Comparison of ENCODE assay signal across 21 cellular contexts in genomic region chr2:215760526-215760925, GRCh38.
DNase-seq lines count a peak whose midpoint lies in the region; ATAC-seq, FAIRE-seq and TF ChIP-seq lines count a peak whose summit lies in the region.
"Had no signal": no experiment of that assay in that cellular context is flagged by ENCODE, and none has a peak within 500 bp of the region (broad histone marks: within the 10 kb centered on the region; RNA-seq: fewer than 3 reads in every experiment).

No MANE protein-coding gene starts in this region.

- TF ChIP-seq POLR2A in K562 (conservative IDR thresholded peaks at IDR 0.05), result no peak
- TF ChIP-seq POLR2A in lower leg skin (IDR thresholded peaks at IDR 0.05), result no peak

- peaks cover 5% of the 10 kb centered on the region for H3K9me3 Mint-ChIP-seq in activated naive CD8-positive, alpha-beta T cell treated with anti-CD3 and anti-CD28 coated beads, Interleukin-2, amount 50 U/mL, for 24 hours
- peaks cover 2% of the 10 kb centered on the region for H3K9me3 Mint-ChIP-seq in activated naive CD8-positive, alpha-beta T cell treated with anti-CD3 and anti-CD28 coated beads for 36 hours

- H3K9me3 ChIP-seq in K562 (replicated peaks; ENCODE audit: control insufficient read depth, insufficient read depth, low read depth, low read length) (no peaks in the 10 kb centered on the region), smooth muscle cell (replicated peaks; ENCODE audit: low read depth) (no peaks in the 10 kb centered on the region), upper lobe of right lung (no peaks in the 10 kb centered on the region)
- H3K9me3 ChIP-seq: A549 had no signal

- peak overlapping the region; percentile 15 for H3K27ac Mint-ChIP-seq in activated naive CD8-positive, alpha-beta T cell treated with anti-CD3 and anti-CD28 coated beads, Interleukin-2, amount 50 U/mL, for 24 hours
- no peak overlapping the region for H3K27ac Mint-ChIP-seq in activated naive CD8-positive, alpha-beta T cell treated with anti-CD3 and anti-CD28 coated beads for 36 hours

- peaks cover 0 to 2% of the 10 kb centered on the region in 2 experiments; a peak in 2 of 5 replicates for H3K4me1 ChIP-seq in K562 (replicated peaks in 1 of 2; ENCODE audit: control insufficient read depth in 2 of 2, insufficient read depth in 2 of 2, low read length in 2 of 2)
- no peaks in the 10 kb centered on the region for H3K4me1 ChIP-seq in smooth muscle cell (ENCODE audit: low read depth)
- no peaks in the 10 kb centered on the region for H3K4me1 ChIP-seq in upper lobe of right lung
- H3K4me1 ChIP-seq: A549 had no signal

- no peak for TF ChIP-seq RAD21 in K562 (CRISPR knock-in tag; conservative IDR thresholded peaks at IDR 0.05 in 1 of 2, IDR thresholded peaks at IDR 0.05 in 1 of 2)

- H3K36me3 ChIP-seq in K562 (ENCODE audit: control insufficient read depth, insufficient read depth, low read length) (no peaks in the 10 kb centered on the region), smooth muscle cell (ENCODE audit: low read depth) (no peaks in the 10 kb centered on the region), upper lobe of right lung (no peaks in the 10 kb centered on the region)

- WGBS in K562 (ENCODE audit: insufficient coverage, low coverage, missing lambda C conversion rate), result 100% methylated on average over 1 of the region's 1 CpG
- 86% methylated on average over 1 of the region's 1 CpG for WGBS in smooth muscle cell (ENCODE audit: low lambda C conversion rate)
- WGBS in lower leg skin, 2 donors, result 90 to 93% methylated on average over 1 of the region's 1 CpG

- no peak for TF ChIP-seq EP300 in K562 (IDR thresholded peaks at IDR 0.05; ENCODE audit: low read length)

- no peaks in the 10 kb centered on the region for H3K36me3 Mint-ChIP-seq in activated naive CD8-positive, alpha-beta T cell treated with anti-CD3 and anti-CD28 coated beads, Interleukin-2, amount 50 U/mL, for 24 hours (ENCODE audit: low read depth)
- H3K36me3 Mint-ChIP-seq in activated naive CD8-positive, alpha-beta T cell treated with anti-CD3 and anti-CD28 coated beads for 36 hours, result no peaks in the 10 kb centered on the region

- no peak overlapping the region for H3K4me3 ChIP-seq in K562
- no peak overlapping the region for H3K4me3 ChIP-seq in smooth muscle cell
- no peak overlapping the region for H3K4me3 ChIP-seq in upper lobe of right lung
- H3K4me3 ChIP-seq in lower leg skin (ENCODE audit: low read depth, poor library complexity, severe bottlenecking), result no peak overlapping the region
- H3K4me3 ChIP-seq: A549 had no signal

- H3K4me3 Mint-ChIP-seq in activated naive CD8-positive, alpha-beta T cell treated with anti-CD3 and anti-CD28 coated beads, Interleukin-2, amount 50 U/mL, for 24 hours, result no peak overlapping the region
- H3K4me3 Mint-ChIP-seq in activated naive CD8-positive, alpha-beta T cell treated with anti-CD3 and anti-CD28 coated beads for 36 hours, result no peak overlapping the region

- H3K27me3 ChIP-seq in K562 (ENCODE audit: control insufficient read depth in 2 of 2, insufficient read depth in 2 of 2, low read length in 2 of 2) (no peaks in the 10 kb centered on the region), smooth muscle cell (ENCODE audit: low read depth) (no peaks in the 10 kb centered on the region), upper lobe of right lung (no peaks in the 10 kb centered on the region)

- POLR2A ChIA-PET in K562 (lab: Yijun Ruan, JAX), result no interaction called here

- in situ Hi-C loops in K562 (cut with MboI), result no loop called here

- intact Hi-C loops in K562 (cut with micrococcal nuclease), result no loop called here
- intact Hi-C loops in upper lobe of right lung (cut with DNase I), result no loop called here
- intact Hi-C loops in lower leg skin (cut with DNase I; ENCODE audit: low total_unique reads), result no loop called here

- H3K27me3 Mint-ChIP-seq in activated naive CD8-positive, alpha-beta T cell treated with anti-CD3 and anti-CD28 coated beads, Interleukin-2, amount 50 U/mL, for 24 hours, result peaks cover 12% of the 10 kb centered on the region
- H3K27me3 Mint-ChIP-seq in activated naive CD8-positive, alpha-beta T cell treated with anti-CD3 and anti-CD28 coated beads for 36 hours, result no peaks in the 10 kb centered on the region

- no peaks in the 10 kb centered on the region for H4K20me1 ChIP-seq in K562 (replicated peaks; ENCODE audit: control insufficient read depth, insufficient read depth, low read length)
- H4K20me1 ChIP-seq in smooth muscle cell (ENCODE audit: low read depth), result no peaks in the 10 kb centered on the region

- TF ChIP-seq CTCF in K562 (IDR thresholded peaks at IDR 0.05 in 2 of 3, conservative IDR thresholded peaks at IDR 0.05 in 1 of 3; ENCODE audit: insufficient read depth in 2 of 3, low read depth in 1 of 3, low read length in 3 of 3), result no peak
- no peak for TF ChIP-seq CTCF in smooth muscle cell (IDR thresholded peaks at IDR 0.05; ENCODE audit: borderline replicate concordance, insufficient read depth, poor library complexity, severe bottlenecking)
- no peak for TF ChIP-seq CTCF in upper lobe of right lung (IDR thresholded peaks at IDR 0.05)
- no peak for TF ChIP-seq CTCF in lower leg skin (IDR thresholded peaks at IDR 0.05)

- CTCF ChIA-PET in K562 (lab: Yijun Ruan, JAX; ENCODE audit: low intra/inter-chr PET ratio), result no interaction called here

- no peak for DNase-seq in activated naive CD8-positive, alpha-beta T cell treated with anti-CD3 and anti-CD28 coated beads, Interleukin-2, amount 50 U/mL, for 24 hours
- no peak for DNase-seq in activated naive CD8-positive, alpha-beta T cell treated with anti-CD3 and anti-CD28 coated beads for 36 hours
- no peak for DNase-seq in K562 (ENCODE audit: extremely low read depth in 1 of 4, low spot score in 3 of 4)
- peak; percentile 57 for DNase-seq in kidney tubule cell (ENCODE audit: low spot score)
- no peak for DNase-seq in smooth muscle cell (lab: John Stamatoyannopoulos, UW; ENCODE audit: unreplicated experiment)
- no peak for DNase-seq in upper lobe of right lung
- no peak for DNase-seq in effector CD4-positive, alpha-beta T cell
- DNase-seq in lower leg skin (ENCODE audit: low spot score in 2 of 2), result no peak
- DNase-seq: GDM1, KG1, NCI-H1417 treated with DMSO at 0.1 percent for 48 hours, NCI-H2029, NCI-H510A treated with DMSO at 0.1 percent for 48 hours, NCI-H82 had no signal

- H2AFZ ChIP-seq in K562 (ENCODE audit: low read depth, low read length) (no peak overlapping the region), smooth muscle cell (ENCODE audit: low read depth) (no peak overlapping the region)

- H3K79me2 ChIP-seq in K562 (ENCODE audit: control insufficient read depth, insufficient read depth, low read length) (no peaks in the 10 kb centered on the region), smooth muscle cell (ENCODE audit: low read depth) (no peaks in the 10 kb centered on the region)

- H3K9ac ChIP-seq in K562 (ENCODE audit: insufficient read depth in 1 of 2, low read depth in 2 of 2, low read length in 2 of 2), result no peak overlapping the region
- H3K9ac ChIP-seq in smooth muscle cell (ENCODE audit: low read depth), result no peak overlapping the region

- H3K27ac ChIP-seq in K562 (ENCODE audit: extremely low read depth, low read depth, low read length) (no peak overlapping the region), smooth muscle cell (ENCODE audit: low read depth) (peak overlapping the region; percentile 14), upper lobe of right lung (no peak overlapping the region)
- H3K27ac ChIP-seq: A549, C4-2B had no signal

- H3F3A ChIP-seq in smooth muscle cell (ENCODE audit: low read depth), result peaks cover 6% of the 10 kb centered on the region

- FAIRE-seq in K562 (lab: Jason Lieb, UNC), result no peak
- FAIRE-seq: A549, GM12891, GM18507, H1 had no signal

- H3K4me1 Mint-ChIP-seq in activated naive CD8-positive, alpha-beta T cell treated with anti-CD3 and anti-CD28 coated beads, Interleukin-2, amount 50 U/mL, for 24 hours, result peaks cover 48% of the 10 kb centered on the region
- peaks cover 8% of the 10 kb centered on the region for H3K4me1 Mint-ChIP-seq in activated naive CD8-positive, alpha-beta T cell treated with anti-CD3 and anti-CD28 coated beads for 36 hours

- peak; percentile 62 for ATAC-seq in activated naive CD8-positive, alpha-beta T cell treated with anti-CD3 and anti-CD28 coated beads, Interleukin-2, amount 50 U/mL, for 24 hours
- ATAC-seq in K562 (no peak), upper lobe of right lung (no peak)
- ATAC-seq: A549, Panc1, Right ventricle myocardium inferior had no signal

- BruUV-seq in K562 (replicated peaks; lab: Mats Ljungman, UMichigan), result no TSS peak

- H3K9me1 ChIP-seq in K562 (ENCODE audit: control insufficient read depth, insufficient read depth, low read length), result no peaks in the 10 kb centered on the region

- no peak overlapping the region for H3K4me2 ChIP-seq in K562 (ENCODE audit: insufficient read depth, low read length)
- H3K4me2 ChIP-seq in smooth muscle cell, result no peak overlapping the region
- H3K4me2 ChIP-seq: A549 had no signal

TF ChIP-seq in K562, 482 proteins besides CTCF, POLR2A, EP300 and RAD21:
- 0 out of 2 replicates have a peak, but pooled peaks have one; percentile 12 for TF ChIP-seq CBFA2T3 (IDR thresholded peaks at IDR 0.05)
- no peak for TF ChIP-seq PML (IDR thresholded peaks at IDR 0.05; ENCODE audit: low read length)
